ENCODE assay signal across 25 cellular contexts in the genomic region with DNA sequence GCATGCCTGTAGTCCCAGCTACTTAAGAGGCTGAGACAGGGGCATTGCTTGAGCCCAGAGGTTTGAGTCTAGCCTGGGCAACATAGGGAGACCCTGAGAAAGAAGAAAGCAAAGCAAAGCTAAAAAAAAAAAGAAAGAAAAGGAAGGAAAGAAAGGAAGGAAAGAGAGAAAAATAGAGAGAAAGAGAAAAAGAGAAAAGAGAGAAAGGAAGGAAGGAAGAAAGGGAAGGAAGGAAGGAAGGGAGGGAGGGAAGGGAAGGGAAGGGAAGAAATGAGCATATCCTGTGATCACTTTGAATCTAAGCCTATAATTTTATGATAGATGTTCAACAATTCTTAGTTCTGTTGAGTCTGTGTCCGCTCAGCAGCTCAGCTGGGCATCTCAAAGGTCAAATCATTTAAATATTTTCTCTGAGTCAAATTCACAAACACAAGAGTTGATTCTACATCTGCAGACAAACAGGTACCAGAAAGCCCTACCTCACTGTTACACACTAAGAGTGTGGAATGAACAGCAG.
A peak's percentile ranks its signal among the peaks of the same experiment; 100 is the strongest.
DNase-seq lines count a peak whose midpoint lies in the region; ATAC-seq, FAIRE-seq and TF ChIP-seq lines count a peak whose summit lies in the region.
"Had no signal": no experiment of that assay in that cellular context is flagged by ENCODE, and none has a peak within 500 bp of the region (broad histone marks: within the 10 kb centered on the region; RNA-seq: fewer than 3 reads in every experiment).

No MANE protein-coding gene starts in this region.

- H3K36me3 ChIP-seq in HepG2 (replicated peaks in 1 of 2; ENCODE audit: control insufficient read depth in 1 of 2, insufficient read depth in 2 of 2, low read length in 2 of 2) (no peaks in the 10 kb centered on the region), right lobe of liver (no peaks in the 10 kb centered on the region), HEK293 (ENCODE audit: control insufficient read depth in 2 of 2, insufficient read depth in 1 of 2, low read length in 2 of 2) (no peaks in the 10 kb centered on the region), brain microvascular endothelial cell (replicated peaks) (no peaks in the 10 kb centered on the region), body of pancreas (replicated peaks in 1 of 2; ENCODE audit: insufficient read depth in 1 of 2, low read depth in 2 of 2) (no peaks in the 10 kb centered on the region)
- H3K36me3 ChIP-seq: BE2C, BLaER1 had no signal

- H3K4me1 ChIP-seq in HepG2 (ENCODE audit: insufficient read depth, low read length) (peaks cover 36% of the 10 kb centered on the region), right lobe of liver (no peaks in the 10 kb centered on the region), HEK293 (ENCODE audit: control insufficient read depth, insufficient read depth, low read length) (0 out of 2 replicates have a peak, but pooled peaks cover 3% of the 10 kb centered on the region), body of pancreas (no peaks in the 10 kb centered on the region)
- H3K4me1 ChIP-seq: BE2C had no signal

- peak overlapping the region; percentile 3 for H3K27ac Mint-ChIP-seq in memory B cell
- H3K27ac Mint-ChIP-seq in stimulated activated naive B cell treated with anti-CD40 and anti-IgM and Interleukin-4, amounts not matched to agents 10 μg/mL and 1 μg/mL and 100 μg/mL, for 72 hours = peak overlapping the region; percentile 38
- H3K27ac Mint-ChIP-seq: CD4-positive, alpha-beta memory T cell; CD4-positive, CD25-positive, alpha-beta regulatory T cell; CD8-positive, alpha-beta memory T cell had no signal

- TF ChIP-seq CTCF in HepG2 (CRISPR knock-in tag; IDR thresholded peaks at IDR 0.05) (no peak), right lobe of liver (IDR thresholded peaks at IDR 0.05) (no peak), HEK293 (tag by site-specific recombination; IDR thresholded peaks at IDR 0.05) (no peak), brain microvascular endothelial cell (IDR thresholded peaks at IDR 0.05; ENCODE audit: low read depth, low read length, missing control alignments) (no peak), body of pancreas (IDR thresholded peaks at IDR 0.05) (no peak)

- H3K27ac ChIP-seq in HepG2 (ENCODE audit: extremely low read length, insufficient read depth, low read length) (no peak overlapping the region), right lobe of liver (no peak overlapping the region), HEK293 (ENCODE audit: extremely low read depth, low read depth, low read length) (no peak overlapping the region), brain microvascular endothelial cell (no peak overlapping the region), body of pancreas (no peak overlapping the region)
- H3K27ac ChIP-seq: BLaER1 had no signal

- no peak for TF ChIP-seq POLR2A in HepG2 (IDR thresholded peaks at IDR 0.05; ENCODE audit: insufficient read depth in 1 of 2, low read depth in 2 of 2, low read length in 2 of 2)
- TF ChIP-seq POLR2A in right lobe of liver (IDR thresholded peaks at IDR 0.05) = no peak
- no peak for TF ChIP-seq POLR2A in body of pancreas (IDR thresholded peaks at IDR 0.05)

- no peak for DNase-seq in HepG2 (ENCODE audit: low spot score)
- DNase-seq in right lobe of liver = no peak
- DNase-seq in memory B cell (ENCODE audit: low spot score in 2 of 2) = no peak
- no peak for DNase-seq in stimulated activated naive B cell treated with anti-CD40 and anti-IgM and Interleukin-4, amounts not matched to agents 10 μg/mL and 1 μg/mL and 100 μg/mL, for 72 hours
- DNase-seq in brain microvascular endothelial cell = no peak
- no peak for DNase-seq in NCI-H2227 (lab: John Stamatoyannopoulos, UW; ENCODE audit: unreplicated experiment)
- no peak for DNase-seq in body of pancreas
- DNase-seq: 8988T; ACHN; BE2C; C1 segment of cervical spinal cord; Calu3; CD4-positive, alpha-beta memory T cell; CD4-positive, CD25-positive, alpha-beta regulatory T cell; CD8-positive, alpha-beta memory T cell; COR-L47; DMS79 treated with DMSO at 0.1 percent for 48 hours; GF-D8 had no signal

- peaks cover under 1% of the 10 kb centered on the region for H3K36me3 Mint-ChIP-seq in memory B cell
- H3K36me3 Mint-ChIP-seq in stimulated activated naive B cell treated with anti-CD40 and anti-IgM and Interleukin-4, amounts not matched to agents 10 μg/mL and 1 μg/mL and 100 μg/mL, for 72 hours = peaks cover 0 to 6% of the 10 kb centered on the region in 2 donors
- H3K36me3 Mint-ChIP-seq: CD14-positive monocyte; CD4-positive, CD25-positive, alpha-beta regulatory T cell; CD8-positive, alpha-beta memory T cell had no signal

- TF ChIP-seq RAD21 in HepG2 (CRISPR knock-in tag; IDR thresholded peaks at IDR 0.05) = no peak

- H3K4me3 Mint-ChIP-seq in memory B cell = no peak overlapping the region
- no peak overlapping the region for H3K4me3 Mint-ChIP-seq in stimulated activated naive B cell treated with anti-CD40 and anti-IgM and Interleukin-4, amounts not matched to agents 10 μg/mL and 1 μg/mL and 100 μg/mL, for 72 hours
- H3K4me3 Mint-ChIP-seq: CD14-positive monocyte; CD4-positive, alpha-beta memory T cell; CD8-positive, alpha-beta memory T cell had no signal

- H4K20me1 ChIP-seq in HepG2 (ENCODE audit: insufficient read depth, low read length) = no peaks in the 10 kb centered on the region
- H4K20me1 ChIP-seq: BLaER1 had no signal

- no peak for FAIRE-seq in HepG2 (lab: Jason Lieb, UNC)
- FAIRE-seq: A204.1, D721Med, G401.6, GM12891 had no signal

- POLR2A ChIA-PET in HepG2 (lab: Yijun Ruan, JAX) = no interaction called here
- POLR2A ChIA-PET in HEK293 (lab: Yijun Ruan, JAX) = no interaction called here

- no peak overlapping the region for H3K9ac ChIP-seq in HepG2 (ENCODE audit: insufficient read depth, low read depth, low read length)
- H3K9ac ChIP-seq: BLaER1 had no signal

- H3K9me3 ChIP-seq in HepG2 (ENCODE audit: low read length) (no peaks in the 10 kb centered on the region), right lobe of liver (peaks cover 0 to 2% (median 0%) of the 10 kb centered on the region in 4 donors), HEK293 (ENCODE audit: control insufficient read depth, insufficient read depth, low read depth, low read length) (no peaks in the 10 kb centered on the region), body of pancreas (no peaks in the 10 kb centered on the region)
- H3K9me3 ChIP-seq: BE2C, BLaER1 had no signal

- H3K9me3 Mint-ChIP-seq in memory B cell = no peaks in the 10 kb centered on the region
- no peaks in the 10 kb centered on the region for H3K9me3 Mint-ChIP-seq in stimulated activated naive B cell treated with anti-CD40 and anti-IgM and Interleukin-4, amounts not matched to agents 10 μg/mL and 1 μg/mL and 100 μg/mL, for 72 hours
- H3K9me3 Mint-ChIP-seq: CD4-positive, alpha-beta memory T cell; CD4-positive, CD25-positive, alpha-beta regulatory T cell; CD8-positive, alpha-beta memory T cell had no signal

- CTCF ChIA-PET in HepG2 (lab: Yijun Ruan, JAX; ENCODE audit: low intra/inter-chr PET ratio, low total read pairs) (no interaction called here), HEK293 (lab: Yijun Ruan, JAX) (no interaction called here)

- no peaks in the 10 kb centered on the region for H3K4me1 Mint-ChIP-seq in memory B cell
- peaks cover 0 to 6% of the 10 kb centered on the region in 2 donors for H3K4me1 Mint-ChIP-seq in stimulated activated naive B cell treated with anti-CD40 and anti-IgM and Interleukin-4, amounts not matched to agents 10 μg/mL and 1 μg/mL and 100 μg/mL, for 72 hours

- ATAC-seq in HepG2 (no peak), right lobe of liver (no peak), memory B cell (ENCODE audit: low read depth) (no peak), body of pancreas (no peak)
- ATAC-seq in stimulated activated naive B cell treated with anti-CD40 and anti-IgM and Interleukin-4, amounts not matched to agents 10 μg/mL and 1 μg/mL and 100 μg/mL, for 72 hours (replicated peaks) = no peak

- TF ChIP-seq EP300 in HepG2 (IDR thresholded peaks at IDR 0.05; ENCODE audit: low read depth in 2 of 2, low read length in 2 of 2) = no peak
- TF ChIP-seq EP300 in HepG2 (CRISPR knock-in tag; IDR thresholded peaks at IDR 0.05; ENCODE audit: borderline replicate concordance) = no peak

- H3K27me3 ChIP-seq in HepG2 (ENCODE audit: control insufficient read depth in 1 of 2, insufficient read depth in 2 of 2, low read length in 2 of 2) (no peaks in the 10 kb centered on the region), right lobe of liver (no peaks in the 10 kb centered on the region), brain microvascular endothelial cell (replicated peaks) (no peaks in the 10 kb centered on the region), body of pancreas (no peaks in the 10 kb centered on the region)
- H3K27me3 ChIP-seq: BE2C, BLaER1 had no signal

- H3K4me3 ChIP-seq in HepG2 (replicated peaks in 1 of 3; ENCODE audit: insufficient read depth in 1 of 3, low read depth in 2 of 3, low read length in 3 of 3) (no peak overlapping the region), right lobe of liver (no peak overlapping the region), HEK293 (ENCODE audit: low read depth, low read length) (no peak overlapping the region), brain microvascular endothelial cell (ENCODE audit: low read depth, low read length) (no peak overlapping the region), body of pancreas (no peak overlapping the region)
- H3K4me3 ChIP-seq: BLaER1 had no signal

- H2AFZ ChIP-seq in HepG2 (ENCODE audit: low read length) = no peak overlapping the region

- in situ Hi-C loops in HepG2 (cut with HindIII; ENCODE audit: extremely low pct_ligation_motif_present, low pct_unique_long_range_greater_than_20kb) = no loop called here
- in situ Hi-C loops in brain microvascular endothelial cell (cut with HindIII; ENCODE audit: low pct_ligation_motif_present, low sequenced_read_pairs) = no loop called here

- H3K4me2 ChIP-seq in HepG2 (ENCODE audit: low read depth, low read length) = no peak overlapping the region
- H3K4me2 ChIP-seq: BLaER1 had no signal

- no peaks in the 10 kb centered on the region for H3K27me3 Mint-ChIP-seq in memory B cell
- no peaks in the 10 kb centered on the region for H3K27me3 Mint-ChIP-seq in stimulated activated naive B cell treated with anti-CD40 and anti-IgM and Interleukin-4, amounts not matched to agents 10 μg/mL and 1 μg/mL and 100 μg/mL, for 72 hours
- H3K27me3 Mint-ChIP-seq: CD4-positive, alpha-beta memory T cell; CD4-positive, CD25-positive, alpha-beta regulatory T cell; CD8-positive, alpha-beta memory T cell had no signal

- H3K79me2 ChIP-seq in HepG2 (ENCODE audit: insufficient read depth, low read length) = no peaks in the 10 kb centered on the region

- no TSS peak for BruUV-seq in HepG2 (replicated peaks; lab: Mats Ljungman, UMichigan)

- intact Hi-C loops in HepG2 (cut with micrococcal nuclease; ENCODE audit: unreplicated experiment) (loop anchor here (10.0 kb wide), 1 partner anchor 136 kb away; no protein-coding TSS in a partner anchor), right lobe of liver (cut with DNase I) (no loop called here), body of pancreas (cut with DNase I) (no loop called here)

- WGBS in HepG2 (ENCODE audit: low lambda C conversion rate) = 84% methylated on average over 1 of the region's 1 CpG
- 67% methylated on average over 1 of the region's 1 CpG for WGBS in right lobe of liver (ENCODE audit: insufficient coverage, low coverage, low lambda C conversion rate, missing lambda C conversion rate)
- WGBS in body of pancreas, 2 donors = 75 to 88% methylated on average over 1 of the region's 1 CpG

TF ChIP-seq in HEK293, 187 proteins besides CTCF, POLR2A, EP300 and RAD21 (continues in another document):
- no peak for TF ChIP-seq ZNF677 (tag by site-specific recombination; IDR thresholded peaks at IDR 0.05)
- no peak for TF ChIP-seq ZNF394 (tag by site-specific recombination; IDR thresholded peaks at IDR 0.05; ENCODE audit: borderline replicate concordance)
